8 cellular contexts compared by ENCODE assay signal in the genomic region with DNA sequence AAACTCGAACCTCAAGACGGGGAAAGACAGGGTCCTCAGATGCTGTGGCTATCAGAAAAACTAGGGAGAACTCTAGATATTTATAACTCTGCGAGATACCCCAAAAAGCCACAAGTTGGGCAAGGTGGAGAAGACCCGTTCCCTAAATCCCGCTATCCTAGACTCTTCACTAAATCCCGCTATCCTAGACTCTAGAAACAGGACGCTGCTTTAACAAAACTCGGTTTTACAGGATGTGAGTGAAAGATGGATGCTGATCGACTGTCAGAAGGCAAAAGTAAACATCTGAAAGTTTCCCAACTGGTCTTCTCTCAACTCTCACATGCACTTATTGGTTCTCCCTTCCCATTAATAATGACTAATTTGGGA. TPM values are rescaled to one million over a fixed set of nuclear protein-coding genes. Genes with fewer than 3 reads are reported as not detected.
DNase-seq lines count a peak whose midpoint lies in the region; ATAC-seq and TF ChIP-seq lines count a peak whose summit lies in the region.

No MANE protein-coding gene starts in this region.

- no peak overlapping the region for H3K27ac ChIP-seq in CD8-positive, alpha-beta memory T cell (ENCODE audit: low read depth, low read length)
- no peak overlapping the region for H3K27ac ChIP-seq in neural cell (ENCODE audit: low read length)

- H3K79me2 ChIP-seq in neural cell (replicated peaks; ENCODE audit: insufficient read depth, low read length) = no peaks in the 10 kb centered on the region

- H3K36me3 ChIP-seq in CD8-positive, alpha-beta memory T cell (ENCODE audit: insufficient read depth, low read length) = no peaks in the 10 kb centered on the region
- H3K36me3 ChIP-seq in neural cell (ENCODE audit: insufficient read depth, low read length) = no peaks in the 10 kb centered on the region

- POLR2A ChIA-PET in CD8-positive, alpha-beta memory T cell (lab: Charles Lee) = no interaction called here

- no peaks in the 10 kb centered on the region for H3K36me3 Mint-ChIP-seq in CD8-positive, alpha-beta memory T cell
- no peaks in the 10 kb centered on the region for H3K36me3 Mint-ChIP-seq in brain

- H3K4me3 ChIP-seq in CD8-positive, alpha-beta memory T cell (ENCODE audit: low read length) = peak overlapping the region; percentile 64
- peak overlapping the region; percentile 70 for H3K4me3 ChIP-seq in Jurkat, Clone E6-1 (ENCODE audit: low read length)
- peak overlapping the region; percentile 75 for H3K4me3 ChIP-seq in neural cell (ENCODE audit: low read length)

- no peaks in the 10 kb centered on the region for H3K9me2 ChIP-seq in neural cell (ENCODE audit: insufficient read depth, low read length)

- H3K4me1 ChIP-seq in CD8-positive, alpha-beta memory T cell (ENCODE audit: insufficient read depth, low read length) = no peaks in the 10 kb centered on the region

- DNase-seq in CD8-positive, alpha-beta memory T cell = no peak
- no peak for DNase-seq in Jurkat, Clone E6-1 (ENCODE audit: low read depth, low spot score)
- DNase-seq in NCI-H1417 (lab: John Stamatoyannopoulos, UW) = no peak
- no peak for DNase-seq in left colon
- no peak for DNase-seq in stimulated activated CD4-positive, alpha-beta T cell treated with anti-CD3 and anti-CD28 coated beads, Interleukin-4, amount 100 ng/mL, for 1 hour

- no peak overlapping the region for H3K9ac ChIP-seq in neural cell (ENCODE audit: low read length)

- H3K27me3 ChIP-seq in CD8-positive, alpha-beta memory T cell (ENCODE audit: insufficient read depth, low read length, poor library complexity, severe bottlenecking) = no peaks in the 10 kb centered on the region
- H3K27me3 ChIP-seq in neural cell (ENCODE audit: insufficient read depth, low read depth, low read length) = no peaks in the 10 kb centered on the region

- no peaks in the 10 kb centered on the region for H3F3A ChIP-seq in neural cell (ENCODE audit: insufficient read depth, low read length, poor library complexity, severe bottlenecking)

- TF ChIP-seq RAD21 in neural cell (conservative IDR thresholded peaks at IDR 0.05) = no peak

- intact Hi-C loops in left colon (cut with DNase I, micrococcal nuclease) = no loop called here

- H3K9me3 Mint-ChIP-seq in CD8-positive, alpha-beta memory T cell = no peaks in the 10 kb centered on the region
- peaks cover 0 to 10% (median 0%) of the 10 kb centered on the region in 5 experiments for H3K9me3 Mint-ChIP-seq in brain

- H2AFZ ChIP-seq in neural cell (ENCODE audit: low read depth, low read length) = no peak overlapping the region

- TF ChIP-seq CTCF in brain (conservative IDR thresholded peaks at IDR 0.05) (no peak), neural cell (IDR thresholded peaks at IDR 0.05; ENCODE audit: poor library complexity, severe bottlenecking) (no peak)

- no peak overlapping the region for H3K4me2 ChIP-seq in neural cell (ENCODE audit: low read length)

- CTCF ChIA-PET in CD8-positive, alpha-beta memory T cell (lab: Charles Lee) = no interaction called here

- peaks cover 7 to 14% (median 13%) of the 10 kb centered on the region in 3 donors for H3K4me1 Mint-ChIP-seq in CD8-positive, alpha-beta memory T cell
- H3K4me1 Mint-ChIP-seq in brain = no peaks in the 10 kb centered on the region

- no peaks in the 10 kb centered on the region for H4K20me1 ChIP-seq in neural cell (ENCODE audit: insufficient read depth)

- H3K4me3 Mint-ChIP-seq in CD8-positive, alpha-beta memory T cell = peak overlapping the region; percentile 86 to 94 (median 90)
- peak overlapping the region; percentile 87 to 95 (median 87) for H3K4me3 Mint-ChIP-seq in brain

- no peak for ATAC-seq in left colon
- no peak for ATAC-seq in HG02642 (IDR thresholded peaks at IDR 0.05; ENCODE audit: poor library complexity, unreplicated experiment)

- peaks cover 0 to 3% of the 10 kb centered on the region in 2 donors for H3K27me3 Mint-ChIP-seq in CD8-positive, alpha-beta memory T cell
- H3K27me3 Mint-ChIP-seq in brain = peaks cover 10% of the 10 kb centered on the region

- no peak for TF ChIP-seq EP300 in neural cell (conservative IDR thresholded peaks at IDR 0.05; ENCODE audit: poor library complexity, severe bottlenecking)

- H3K27ac Mint-ChIP-seq in CD8-positive, alpha-beta memory T cell = peak overlapping the region in 4 of 8 donors; percentile 32 to 86 (median 64)
- peak overlapping the region in 1 of 5 experiments; percentile 86 for H3K27ac Mint-ChIP-seq in brain

- no peaks in the 10 kb centered on the region for H3K9me3 ChIP-seq in CD8-positive, alpha-beta memory T cell (ENCODE audit: low read length)
- no peaks in the 10 kb centered on the region for H3K9me3 ChIP-seq in neural cell (ENCODE audit: low read length)

TF ChIP-seq in neural cell, 6 proteins besides CTCF, POLR2A, EP300 and RAD21:
- TF ChIP-seq TAF1 (IDR thresholded peaks at IDR 0.05; ENCODE audit: low read depth) = no peak
- TF ChIP-seq, protein P1, sequence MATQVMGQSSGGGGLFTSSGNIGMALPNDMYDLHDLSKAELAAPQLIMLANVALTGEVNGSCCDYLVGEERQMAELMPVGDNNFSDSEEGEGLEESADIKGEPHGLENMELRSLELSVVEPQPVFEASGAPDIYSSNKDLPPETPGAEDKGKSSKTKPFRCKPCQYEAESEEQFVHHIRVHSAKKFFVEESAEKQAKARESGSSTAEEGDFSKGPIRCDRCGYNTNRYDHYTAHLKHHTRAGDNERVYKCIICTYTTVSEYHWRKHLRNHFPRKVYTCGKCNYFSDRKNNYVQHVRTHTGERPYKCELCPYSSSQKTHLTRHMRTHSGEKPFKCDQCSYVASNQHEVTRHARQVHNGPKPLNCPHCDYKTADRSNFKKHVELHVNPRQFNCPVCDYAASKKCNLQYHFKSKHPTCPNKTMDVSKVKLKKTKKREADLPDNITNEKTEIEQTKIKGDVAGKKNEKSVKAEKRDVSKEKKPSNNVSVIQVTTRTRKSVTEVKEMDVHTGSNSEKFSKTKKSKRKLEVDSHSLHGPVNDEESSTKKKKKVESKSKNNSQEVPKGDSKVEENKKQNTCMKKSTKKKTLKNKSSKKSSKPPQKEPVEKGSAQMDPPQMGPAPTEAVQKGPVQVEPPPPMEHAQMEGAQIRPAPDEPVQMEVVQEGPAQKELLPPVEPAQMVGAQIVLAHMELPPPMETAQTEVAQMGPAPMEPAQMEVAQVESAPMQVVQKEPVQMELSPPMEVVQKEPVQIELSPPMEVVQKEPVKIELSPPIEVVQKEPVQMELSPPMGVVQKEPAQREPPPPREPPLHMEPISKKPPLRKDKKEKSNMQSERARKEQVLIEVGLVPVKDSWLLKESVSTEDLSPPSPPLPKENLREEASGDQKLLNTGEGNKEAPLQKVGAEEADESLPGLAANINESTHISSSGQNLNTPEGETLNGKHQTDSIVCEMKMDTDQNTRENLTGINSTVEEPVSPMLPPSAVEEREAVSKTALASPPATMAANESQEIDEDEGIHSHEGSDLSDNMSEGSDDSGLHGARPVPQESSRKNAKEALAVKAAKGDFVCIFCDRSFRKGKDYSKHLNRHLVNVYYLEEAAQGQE (IDR thresholded peaks at IDR 0.05; ENCODE audit: borderline replicate concordance) = no peak
- no peak for TF ChIP-seq EZH2 (IDR thresholded peaks at IDR 0.05; ENCODE audit: borderline replicate concordance, insufficient read depth, low read length, poor library complexity, severe bottlenecking)
- TF ChIP-seq SMC3 (conservative IDR thresholded peaks at IDR 0.05; ENCODE audit: poor library complexity) = no peak
- TF ChIP-seq POLR2AphosphoS5 (IDR thresholded peaks at IDR 0.05) = no peak
- no peak for TF ChIP-seq MXI1 (conservative IDR thresholded peaks at IDR 0.05; ENCODE audit: poor library complexity, severe bottlenecking)

RNA-seq across cellular contexts. Expression of a gene that starts 0.3 kb away (rescaled TPM):
- total RNA-seq in CD8-positive, alpha-beta memory T cell = not detected
- polyA plus RNA-seq in CD8-positive, alpha-beta memory T cell = not detected
- not detected for polyA plus RNA-seq in Jurkat, Clone E6-1 (2012; ENCODE audit: insufficient read depth, insufficient read length)
- not detected for polyA plus RNA-seq in brain (ENCODE audit: insufficient read depth, low read depth, low replicate concordance)
- polyA plus RNA-seq in neural cell = not detected in 2 replicates
- not detected in 2 replicates for polyA minus RNA-seq in neural cell
- not detected for total RNA-seq in left colon

RNA-seq across cellular contexts. Expression of a gene that starts 0.4 kb away (rescaled TPM):
- 1 to 10 TPM; 1.8 to 2.6 TPM for total RNA-seq in CD8-positive, alpha-beta memory T cell
- polyA plus RNA-seq in CD8-positive, alpha-beta memory T cell = 2.0 TPM
- polyA plus RNA-seq in Jurkat, Clone E6-1 (2012; ENCODE audit: insufficient read depth, insufficient read length) = 7.7 TPM
- 1.1 TPM for polyA plus RNA-seq in brain (ENCODE audit: insufficient read depth, low read depth, low replicate concordance)
- 1.9 and 3.4 TPM in 2 replicates for polyA plus RNA-seq in neural cell
- polyA minus RNA-seq in neural cell = 4.1 and 5.3 TPM in 2 replicates
- total RNA-seq in left colon = 1 to 10 TPM; 2.4 to 3.7 TPM
